8 cellular contexts compared by ENCODE assay signal in the genomic region with DNA sequence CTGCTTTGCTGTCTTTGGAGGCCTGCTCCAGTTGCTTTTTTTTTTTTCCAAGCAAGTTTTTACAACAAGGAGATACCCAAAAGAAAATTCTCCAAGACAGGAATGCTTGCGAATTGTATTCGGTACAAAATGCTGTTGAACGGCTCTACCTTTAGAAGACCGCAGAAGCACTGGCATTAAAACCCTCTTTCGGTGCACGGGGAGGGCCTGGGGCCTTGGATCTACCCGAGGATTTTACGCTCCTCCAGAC. TPM values are rescaled to one million over a fixed set of nuclear protein-coding genes. Genes with fewer than 3 reads are reported as not detected.
DNase-seq lines count a peak whose midpoint lies in the region; ATAC-seq, FAIRE-seq and TF ChIP-seq lines count a peak whose summit lies in the region.

No MANE protein-coding gene starts in this region.

- intact Hi-C loops in kidney (cut with DNase I) (no loop called here), thyroid gland (cut with DNase I) (no loop called here)

- H3K9me3 Mint-ChIP-seq in activated CD4-positive, alpha-beta T cell treated with anti-CD3 and anti-CD28 coated beads, Interleukin-2, amount 10 ng/mL, durations not matched to agents 7 days and 5 days, result no peaks in the 10 kb centered on the region
- H3K9me3 Mint-ChIP-seq in activated naive CD8-positive, alpha-beta T cell treated with anti-CD3 and anti-CD28 coated beads, Interleukin-2, amount 50 U/mL, for 24 hours, result no peaks in the 10 kb centered on the region

- WGBS in thyroid gland, 2 donors, result 26 to 37% methylated on average over 8 of the region's 8 CpGs

- H3K4me1 ChIP-seq in kidney (ENCODE audit: control insufficient read depth in 1 of 2, insufficient read depth in 1 of 2, low read depth in 1 of 2, low read length in 2 of 2), result peaks cover 6 to 15% of the 10 kb centered on the region in 2 donors
- peaks cover 6 to 27% of the 10 kb centered on the region in 2 donors for H3K4me1 ChIP-seq in thyroid gland

- H3K9me3 ChIP-seq in kidney (ENCODE audit: control insufficient read depth in 1 of 2, low read length in 2 of 2) (no peaks in the 10 kb centered on the region), thyroid gland (no peaks in the 10 kb centered on the region)

- H3K27ac ChIP-seq in kidney (ENCODE audit: low read depth in 2 of 2, low read length in 2 of 2), result peak overlapping the region in 1 of 2 donors; percentile 60
- peak overlapping the region in 2 of 3 donors; percentile 89 to 91 for H3K27ac ChIP-seq in thyroid gland

- no peak for TF ChIP-seq POLR2A in thyroid gland (IDR thresholded peaks at IDR 0.05)

- H3K4me1 Mint-ChIP-seq in activated CD4-positive, alpha-beta T cell treated with anti-CD3 and anti-CD28 coated beads, Interleukin-2, amount 10 ng/mL, durations not matched to agents 7 days and 5 days, result peaks cover 38% of the 10 kb centered on the region
- H3K4me1 Mint-ChIP-seq in activated naive CD8-positive, alpha-beta T cell treated with anti-CD3 and anti-CD28 coated beads, Interleukin-2, amount 50 U/mL, for 24 hours, result peaks cover 37% of the 10 kb centered on the region

- CTCF ChIA-PET in activated CD4-positive, alpha-beta T cell treated with anti-CD3 and anti-CD28 coated beads, Interleukin-2, amount 10 ng/mL, durations not matched to agents 7 days and 5 days (lab: Charles Lee), result no interaction called here

- H3K36me3 ChIP-seq in kidney (ENCODE audit: control insufficient read depth in 1 of 2, insufficient read depth in 2 of 2, low read length in 2 of 2), result no peaks in the 10 kb centered on the region
- H3K36me3 ChIP-seq in thyroid gland, result no peaks in the 10 kb centered on the region

- no peak for ATAC-seq in activated naive CD8-positive, alpha-beta T cell treated with anti-CD3 and anti-CD28 coated beads, Interleukin-2, amount 50 U/mL, for 24 hours
- ATAC-seq in GM21447 (IDR thresholded peaks at IDR 0.05; ENCODE audit: unreplicated experiment), result no peak

- H3K36me3 Mint-ChIP-seq in activated CD4-positive, alpha-beta T cell treated with anti-CD3 and anti-CD28 coated beads, Interleukin-2, amount 10 ng/mL, durations not matched to agents 7 days and 5 days (ENCODE audit: low read depth), result peaks cover 18% of the 10 kb centered on the region
- peaks cover 11% of the 10 kb centered on the region for H3K36me3 Mint-ChIP-seq in activated naive CD8-positive, alpha-beta T cell treated with anti-CD3 and anti-CD28 coated beads, Interleukin-2, amount 50 U/mL, for 24 hours (ENCODE audit: low read depth)

- peak overlapping the region; percentile 84 for H3K27ac Mint-ChIP-seq in activated CD4-positive, alpha-beta T cell treated with anti-CD3 and anti-CD28 coated beads, Interleukin-2, amount 10 ng/mL, durations not matched to agents 7 days and 5 days
- peak overlapping the region; percentile 64 for H3K27ac Mint-ChIP-seq in activated naive CD8-positive, alpha-beta T cell treated with anti-CD3 and anti-CD28 coated beads, Interleukin-2, amount 50 U/mL, for 24 hours

- peak overlapping the region in 1 of 2 donors; percentile 19 for H3K9ac ChIP-seq in kidney (ENCODE audit: low read length in 2 of 2)

- DNase-seq in activated CD4-positive, alpha-beta T cell treated with anti-CD3 and anti-CD28 coated beads, Interleukin-2, amount 10 ng/mL, durations not matched to agents 7 days and 5 days, result no peak
- DNase-seq in activated CD4-positive, alpha-beta T cell treated with anti-CD3 and anti-CD28 coated beads, Interleukin-2, amount 50 U/mL, for 4 hours, result no peak
- no peak for DNase-seq in activated naive CD8-positive, alpha-beta T cell treated with anti-CD3 and anti-CD28 coated beads, Interleukin-2, amount 50 U/mL, for 24 hours
- DNase-seq in kidney, result no peak
- no peak for DNase-seq in thyroid gland
- no peak for DNase-seq in OCI-M2 (lab: John Stamatoyannopoulos, UW; ENCODE audit: unreplicated experiment)
- no peak for DNase-seq in hypothalamus (lab: John Stamatoyannopoulos, UW)

- POLR2A ChIA-PET in activated CD4-positive, alpha-beta T cell treated with anti-CD3 and anti-CD28 coated beads, Interleukin-2, amount 10 ng/mL, durations not matched to agents 7 days and 5 days (lab: Charles Lee), result no interaction called here

- TF ChIP-seq CTCF in kidney (IDR thresholded peaks at IDR 0.05; ENCODE audit: borderline replicate concordance, extremely low read depth, insufficient read depth) (no peak), thyroid gland (IDR thresholded peaks at IDR 0.05) (no peak)

- H3K27me3 ChIP-seq in thyroid gland, result no peaks in the 10 kb centered on the region

- peak overlapping the region; percentile 28 to 82 for H3K4me3 ChIP-seq in kidney (ENCODE audit: low read length in 2 of 2)
- peak overlapping the region; percentile 93 to 97 (median 96) for H3K4me3 ChIP-seq in thyroid gland (replicated peaks in 1 of 3)

- peak overlapping the region; percentile 73 for H3K4me3 Mint-ChIP-seq in activated CD4-positive, alpha-beta T cell treated with anti-CD3 and anti-CD28 coated beads, Interleukin-2, amount 10 ng/mL, durations not matched to agents 7 days and 5 days
- H3K4me3 Mint-ChIP-seq in activated naive CD8-positive, alpha-beta T cell treated with anti-CD3 and anti-CD28 coated beads, Interleukin-2, amount 50 U/mL, for 24 hours, result peak overlapping the region; percentile 73

- no peak for FAIRE-seq in kidney (lab: Jason Lieb, UNC)

- H3K27me3 Mint-ChIP-seq in activated CD4-positive, alpha-beta T cell treated with anti-CD3 and anti-CD28 coated beads, Interleukin-2, amount 10 ng/mL, durations not matched to agents 7 days and 5 days, result no peaks in the 10 kb centered on the region
- peaks cover 9% of the 10 kb centered on the region for H3K27me3 Mint-ChIP-seq in activated naive CD8-positive, alpha-beta T cell treated with anti-CD3 and anti-CD28 coated beads, Interleukin-2, amount 50 U/mL, for 24 hours

RNA-seq across cellular contexts. Expression of gene HELZ, which starts 1.3 kb away (rescaled TPM):
- total RNA-seq in activated CD4-positive, alpha-beta T cell treated with anti-CD3 and anti-CD28 coated beads, Interleukin-2, amount 10 ng/mL, durations not matched to agents 7 days and 5 days, result 10 to 100 TPM; 76.8 to 77.3 TPM
- 58.8 TPM for total RNA-seq in kidney
- 2.8 TPM for polyA plus RNA-seq in kidney (ENCODE audit: insufficient read depth, low read depth, low replicate concordance)
- total RNA-seq in thyroid gland, result 100 to 1,000 TPM in 1 of 4 donors, 10 to 100 TPM in 3; 63.4 to 134 (median 88.2) TPM
